Comparison of ENCODE assay signal across 10 cellular contexts in genomic region chr11:73996161-73996747, GRCh38. TPM values are rescaled to one million over a fixed set of nuclear protein-coding genes. Genes with fewer than 3 reads are reported as not detected.
A peak's percentile ranks its signal among the peaks of the same experiment; 100 is the strongest.
DNase-seq lines count a peak whose midpoint lies in the region; ATAC-seq and TF ChIP-seq lines count a peak whose summit lies in the region.
"Had no signal": no experiment of that assay in that cellular context is flagged by ENCODE, and none has a peak within 500 bp of the region (broad histone marks: within the 10 kb centered on the region; RNA-seq: fewer than 3 reads in every experiment).

No MANE protein-coding gene starts in this region.

- intact Hi-C loops in heart left ventricle (cut with DNase I), result no loop called here

- H3K36me3 Mint-ChIP-seq in central memory CD8-positive, alpha-beta T cell (ENCODE audit: insufficient read depth), result peaks cover 12% of the 10 kb centered on the region
- H3K36me3 Mint-ChIP-seq in stimulated activated naive B cell treated with anti-CD40 and anti-IgM and Interleukin-4, amounts not matched to agents 10 μg/mL and 1 μg/mL and 100 μg/mL, for 72 hours, result peaks cover 0 to 2% of the 10 kb centered on the region in 2 donors

- no peaks in the 10 kb centered on the region for H4K20me1 ChIP-seq in OCI-LY1 (ENCODE audit: insufficient read depth, low read length)

- H3K27ac ChIP-seq in OCI-LY1 (ENCODE audit: low read depth, low read length, poor library complexity, severe bottlenecking) (peak overlapping the region; percentile 98), heart left ventricle (peak overlapping the region in 1 of 12 donors; percentile 79)
- H3K27ac ChIP-seq: right lobe of liver had no signal

- H3K9ac ChIP-seq in OCI-LY1 (ENCODE audit: low read length), result peak overlapping the region; percentile 39; the same call in 1 of the 2 replicates

- peak overlapping the region; percentile 99 for H3K27ac Mint-ChIP-seq in central memory CD8-positive, alpha-beta T cell (ENCODE audit: low read depth)
- peak overlapping the region; percentile 94 for H3K27ac Mint-ChIP-seq in stimulated activated naive B cell treated with anti-CD40 and anti-IgM and Interleukin-4, amounts not matched to agents 10 μg/mL and 1 μg/mL and 100 μg/mL, for 72 hours

- H3K27me3 ChIP-seq in OCI-LY1 (ENCODE audit: insufficient read depth, low read length) (no peaks in the 10 kb centered on the region), heart left ventricle (no peaks in the 10 kb centered on the region)
- H3K27me3 ChIP-seq: right lobe of liver had no signal

- WGBS in heart left ventricle, 4 donors, result 87 to 96% (median 94%) methylated on average over 4 of the region's 4 CpGs

- H3K9me3 ChIP-seq in OCI-LY1 (ENCODE audit: low read length) (no peaks in the 10 kb centered on the region), heart left ventricle (no peaks in the 10 kb centered on the region)
- H3K9me3 ChIP-seq: right lobe of liver had no signal

- H3K27me3 Mint-ChIP-seq in central memory CD8-positive, alpha-beta T cell, result no peaks in the 10 kb centered on the region
- no peaks in the 10 kb centered on the region for H3K27me3 Mint-ChIP-seq in stimulated activated naive B cell treated with anti-CD40 and anti-IgM and Interleukin-4, amounts not matched to agents 10 μg/mL and 1 μg/mL and 100 μg/mL, for 72 hours

- DNase-seq in activated CD8-positive, alpha-beta memory T cell treated with anti-CD3 and anti-CD28 coated beads for 24 hours, result peak; percentile 51
- no peak for DNase-seq in activated CD8-positive, alpha-beta memory T cell treated with anti-CD3 and anti-CD28 coated beads, Interleukin-2, amount 50 U/mL, for 4 hours
- DNase-seq in central memory CD8-positive, alpha-beta T cell (ENCODE audit: low spot score in 2 of 2), result no peak
- DNase-seq in stimulated activated naive B cell treated with anti-CD40 and anti-IgM and Interleukin-4, amounts not matched to agents 10 μg/mL and 1 μg/mL and 100 μg/mL, for 72 hours, result no peak
- DNase-seq in heart left ventricle, result no peak
- DNase-seq: NCI-H1436 treated with DMSO at 0.1 percent for 48 hours, right lobe of liver had no signal

- H3K79me2 ChIP-seq in OCI-LY1 (ENCODE audit: insufficient read depth, low read length), result no peaks in the 10 kb centered on the region

- H3K4me3 ChIP-seq in OCI-LY1 (ENCODE audit: low read depth, low read length, poor library complexity, severe bottlenecking) (no peak overlapping the region), heart left ventricle (no peak overlapping the region)
- H3K4me3 ChIP-seq: right lobe of liver had no signal

- no peak for TF ChIP-seq POLR2A in heart left ventricle (IDR thresholded peaks at IDR 0.05)

- no peak for TF ChIP-seq CTCF in OCI-LY1 (IDR thresholded peaks at IDR 0.05; ENCODE audit: low read length)
- TF ChIP-seq CTCF in heart left ventricle (IDR thresholded peaks at IDR 0.05), result no peak

- H3K4me1 Mint-ChIP-seq in central memory CD8-positive, alpha-beta T cell, result peaks cover 43% of the 10 kb centered on the region
- H3K4me1 Mint-ChIP-seq in stimulated activated naive B cell treated with anti-CD40 and anti-IgM and Interleukin-4, amounts not matched to agents 10 μg/mL and 1 μg/mL and 100 μg/mL, for 72 hours, result peaks cover 32 to 76% of the 10 kb centered on the region in 2 donors

- peak overlapping the region; percentile 75 for H3K4me3 Mint-ChIP-seq in central memory CD8-positive, alpha-beta T cell
- no peak overlapping the region for H3K4me3 Mint-ChIP-seq in stimulated activated naive B cell treated with anti-CD40 and anti-IgM and Interleukin-4, amounts not matched to agents 10 μg/mL and 1 μg/mL and 100 μg/mL, for 72 hours

- H2AFZ ChIP-seq in OCI-LY1 (ENCODE audit: low read length), result no peak overlapping the region

- H3K36me3 ChIP-seq in OCI-LY1 (ENCODE audit: insufficient read depth, low read length) (no peaks in the 10 kb centered on the region), heart left ventricle (peaks cover 0 to 8% (median 0%) of the 10 kb centered on the region in 9 donors)
- H3K36me3 ChIP-seq: right lobe of liver had no signal

- H3K9me3 Mint-ChIP-seq in central memory CD8-positive, alpha-beta T cell, result no peaks in the 10 kb centered on the region
- no peaks in the 10 kb centered on the region for H3K9me3 Mint-ChIP-seq in stimulated activated naive B cell treated with anti-CD40 and anti-IgM and Interleukin-4, amounts not matched to agents 10 μg/mL and 1 μg/mL and 100 μg/mL, for 72 hours

- H3F3A ChIP-seq in OCI-LY1 (ENCODE audit: insufficient read depth, low read length), result peaks cover 27% of the 10 kb centered on the region

- peak overlapping the region; percentile 51 for H3K4me2 ChIP-seq in OCI-LY1 (ENCODE audit: low read length)

- no peaks in the 10 kb centered on the region for H3K9me2 ChIP-seq in OCI-LY1 (ENCODE audit: low read depth, low read length)

- ATAC-seq in central memory CD8-positive, alpha-beta T cell (replicated peaks; ENCODE audit: extremely low read depth, poor library complexity, severe bottlenecking), result no peak
- ATAC-seq in stimulated activated naive B cell treated with anti-CD40 and anti-IgM and Interleukin-4, amounts not matched to agents 10 μg/mL and 1 μg/mL and 100 μg/mL, for 72 hours (replicated peaks), result no peak
- no peak for ATAC-seq in heart left ventricle
- ATAC-seq in GM18868 (IDR thresholded peaks at IDR 0.05; ENCODE audit: unreplicated experiment), result no peak
- no peak for ATAC-seq in GM21723 (IDR thresholded peaks at IDR 0.05; ENCODE audit: unreplicated experiment)
- ATAC-seq: right lobe of liver had no signal

- peaks cover 89% of the 10 kb centered on the region for H3K4me1 ChIP-seq in OCI-LY1 (ENCODE audit: insufficient read depth, low read length, severe bottlenecking)
- peaks cover 0 to 16% (median 0%) of the 10 kb centered on the region in 12 donors for H3K4me1 ChIP-seq in heart left ventricle
- H3K4me1 ChIP-seq: right lobe of liver had no signal

RNA-seq across cellular contexts. Expression of gene UCP3, which starts 12.6 kb away (rescaled TPM):
- total RNA-seq in heart left ventricle, result 1 to 10 TPM in 8 of 9 donors, under 1 TPM in 1; 0.50 to 8.3 (median 1.7) TPM
- polyA plus RNA-seq in heart left ventricle, result 1 to 10 TPM; 1.4 to 1.7 TPM

RNA-seq across cellular contexts. Expression of gene UCP2, which starts 13.6 kb away (rescaled TPM):
- 100 to 1,000 TPM in 1 of 9 donors, 10 to 100 TPM in 8; 13.7 to 170 (median 19.7) TPM for total RNA-seq in heart left ventricle
- polyA plus RNA-seq in heart left ventricle, result 10 to 100 TPM; 11.9 to 20.2 TPM

RNA-seq across cellular contexts. Expression of gene DNAJB13, which starts 45.4 kb away (rescaled TPM):
- not detected for total RNA-seq in heart left ventricle
- polyA plus RNA-seq in heart left ventricle, result under 1 TPM in 1 of 2 donors, not detected in 1; 0.14 TPM
- total RNA-seq: right lobe of liver had no signal
